Comparison of ENCODE assay signal across 1 cellular context in genomic region chr22:38921801-38922200, GRCh38.
TF ChIP-seq lines count a peak whose summit lies in the region.

No MANE protein-coding gene starts in this region.

TF ChIP-seq in HepG2, 621 proteins besides CTCF, POLR2A, EP300 and RAD21:
- TF ChIP-seq DRAP1 (CRISPR knock-in tag; IDR thresholded peaks at IDR 0.05): 0 out of 2 replicates have a peak, but pooled peaks have one; percentile 16
- TF ChIP-seq NFE2L2 (IDR thresholded peaks at IDR 0.05; ENCODE audit: low read length): no peak
- TF ChIP-seq ZNF773 (CRISPR knock-in tag; IDR thresholded peaks at IDR 0.05; ENCODE audit: borderline replicate concordance): no peak
- no peak for TF ChIP-seq FOXA1 (IDR thresholded peaks at IDR 0.05)
- TF ChIP-seq FOXA1 (CRISPR knock-in tag; IDR thresholded peaks at IDR 0.05): peak; percentile 66
- TF ChIP-seq NFYB (CRISPR knock-in tag; IDR thresholded peaks at IDR 0.05): peak; percentile 73
- TF ChIP-seq DMAP1 (CRISPR knock-in tag; IDR thresholded peaks at IDR 0.05): no peak
- TF ChIP-seq NFYC (CRISPR knock-in tag; IDR thresholded peaks at IDR 0.05): peak; percentile 67
- TF ChIP-seq FOSL2 (CRISPR knock-in tag; IDR thresholded peaks at IDR 0.05): 0 out of 2 replicates have a peak, but pooled peaks have one; percentile 6
- peak; percentile 62 for TF ChIP-seq ZNF143 (CRISPR knock-in tag; IDR thresholded peaks at IDR 0.05)
- 0 out of 2 replicates have a peak, but pooled peaks have one; percentile 7 for TF ChIP-seq ZMYM4 (CRISPR knock-in tag; IDR thresholded peaks at IDR 0.05)
